1 cellular context compared by ENCODE assay signal in the genomic region with DNA sequence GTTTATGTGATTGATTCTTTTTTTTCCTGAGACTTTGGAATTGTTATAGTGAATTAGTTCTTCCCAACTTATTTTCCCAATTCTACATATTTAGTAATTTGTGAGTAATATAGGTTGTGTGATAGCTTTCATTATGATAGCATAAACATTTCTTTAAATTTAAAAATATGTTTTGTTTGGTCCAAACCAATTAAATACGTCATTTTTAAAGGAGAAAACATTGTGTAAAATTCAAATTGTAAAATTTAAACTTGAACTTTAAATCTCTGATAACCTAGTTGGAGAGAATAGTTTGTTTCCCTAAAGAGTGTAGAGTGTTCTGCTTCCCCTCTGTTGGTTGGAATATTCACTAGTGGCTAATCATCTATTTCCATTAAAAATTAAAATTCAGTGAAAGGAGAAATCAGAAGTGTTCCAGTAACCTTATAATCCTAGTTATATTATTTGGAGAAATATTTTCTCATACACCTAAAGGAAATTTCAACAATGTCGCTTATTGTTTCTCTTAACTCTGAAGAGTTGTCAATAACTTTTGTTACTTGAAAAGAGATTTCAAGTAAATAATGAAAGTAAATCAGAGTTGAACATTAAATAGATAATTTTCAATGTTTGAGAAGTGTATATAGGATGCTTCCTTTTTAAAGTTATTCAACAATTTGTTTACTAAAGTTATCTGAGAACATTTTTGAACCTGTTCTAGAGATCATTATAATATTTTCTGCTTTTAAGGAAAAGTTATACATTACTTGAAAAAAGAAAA.
TF ChIP-seq lines count a peak whose summit lies in the region.

No MANE protein-coding gene starts in this region.

TF ChIP-seq in endothelial cell of umbilical vein, 7 proteins besides CTCF, POLR2A, EP300 and RAD21 (continued from another document):
- TF ChIP-seq, protein P1, sequence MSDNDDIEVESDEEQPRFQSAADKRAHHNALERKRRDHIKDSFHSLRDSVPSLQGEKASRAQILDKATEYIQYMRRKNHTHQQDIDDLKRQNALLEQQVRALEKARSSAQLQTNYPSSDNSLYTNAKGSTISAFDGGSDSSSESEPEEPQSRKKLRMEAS (IDR thresholded peaks at IDR 0.05; ENCODE audit: insufficient read depth, insufficient read length), result no peak
- TF ChIP-seq GATA2 (IDR thresholded peaks at IDR 0.05; ENCODE audit: insufficient read depth, insufficient read length, low read depth, low read length), result no peak
- no peak for TF ChIP-seq JUN (IDR thresholded peaks at IDR 0.05; ENCODE audit: borderline replicate concordance, insufficient read depth, insufficient read length, low read depth)
- TF ChIP-seq FOS (IDR thresholded peaks at IDR 0.05; ENCODE audit: borderline replicate concordance, insufficient read depth, low read length), result no peak
- TF ChIP-seq EZH2 (IDR thresholded peaks at IDR 0.05; ENCODE audit: borderline replicate concordance, low read depth, low read length, severe bottlenecking), result no peak
